In genomic region chr7:128075536-128076095, GRCh38 we compare ENCODE assay signal across 14 cellular contexts.
"Had no signal": no experiment of that assay in that cellular context is flagged by ENCODE, and none has a peak within 500 bp of the region (broad histone marks: within the 10 kb centered on the region; RNA-seq: fewer than 3 reads in every experiment).

No MANE protein-coding gene starts in this region.

- DNase-seq: activated CD4-positive, alpha-beta T cell treated with anti-CD3 and anti-CD28 coated beads, Interleukin-2, amount 10 ng/mL, durations not matched to agents 24 days and 14 days; activated naive CD4-positive, alpha-beta T cell treated with anti-CD3 and anti-CD28 coated beads for 36 hours; central memory CD4-positive, alpha-beta T cell; esophagus squamous epithelium; foreskin fibroblast; left colon; mammary epithelial cell; mucosa of descending colon; naive thymus-derived CD8-positive, alpha-beta T cell; occipital lobe; stimulated activated CD4-positive, alpha-beta T cell treated with anti-CD3 and anti-CD28 coated beads, Interleukin-12 subunit alpha, Interleukin-12 subunit beta, amount 100 ng/mL, for 4 hours; stimulated activated naive CD4-positive, alpha-beta T cell treated with Interleukin-2 at 50 U/mL for 16 hours; T-cell; trophoblast cell had no signal
